ENCODE assay signal across 11 cellular contexts in genomic region chr6:341914-342831, GRCh38. TPM values are rescaled to one million over a fixed set of nuclear protein-coding genes. Genes with fewer than 3 reads are reported as not detected.
DNase-seq lines count a peak whose midpoint lies in the region; ATAC-seq and TF ChIP-seq lines count a peak whose summit lies in the region.
"Had no signal": no experiment of that assay in that cellular context is flagged by ENCODE, and none has a peak within 500 bp of the region (broad histone marks: within the 10 kb centered on the region; RNA-seq: fewer than 3 reads in every experiment).

No MANE protein-coding gene starts in this region.

- H3K36me3 ChIP-seq in SJSA1 (no peaks in the 10 kb centered on the region), upper lobe of right lung (no peaks in the 10 kb centered on the region), PC-9 (ENCODE audit: low read depth) (no peaks in the 10 kb centered on the region), Caco-2 (ENCODE audit: control insufficient read depth, insufficient read depth, low read length) (no peaks in the 10 kb centered on the region)

- no peaks in the 10 kb centered on the region for H3K9me3 Mint-ChIP-seq in Caco-2 (ENCODE audit: unreplicated experiment)

- no peaks in the 10 kb centered on the region for H3K36me3 Mint-ChIP-seq in Caco-2 (ENCODE audit: insufficient read depth, unreplicated experiment)

- H4K20me1 ChIP-seq in PC-9 (ENCODE audit: insufficient read depth), result no peaks in the 10 kb centered on the region; the same call in 1 of the 2 replicates

- DNase-seq in left ventricle myocardium superior (peak; percentile 26), left cardiac atrium (no peak), SJSA1 (ENCODE audit: low read depth in 1 of 2, low spot score in 2 of 2) (peak in 1 of 2 experiments; percentile 80), upper lobe of right lung (peak; percentile 67), PC-9 (no peak), Caco-2 (no peak)
- no peak for DNase-seq in activated naive CD4-positive, alpha-beta T cell treated with anti-CD3 and anti-CD28 coated beads, Interleukin-2, amount 50 U/mL, for 16 hours
- DNase-seq: activated CD4-positive, alpha-beta T cell treated with anti-CD3 and anti-CD28 coated beads for 4 hours had no signal

- H3K4me1 Mint-ChIP-seq in Caco-2 (ENCODE audit: low read depth, unreplicated experiment), result peaks cover 6% of the 10 kb centered on the region

- no peaks in the 10 kb centered on the region for H3F3A ChIP-seq in PC-9 (ENCODE audit: insufficient read depth, low read depth)

- H3K4me3 Mint-ChIP-seq in Caco-2 (ENCODE audit: unreplicated experiment), result no peak overlapping the region

- intact Hi-C loops in left ventricle myocardium superior (cut with micrococcal nuclease), result no loop called here
- intact Hi-C loops in left cardiac atrium (cut with DNase I), result no loop called here
- intact Hi-C loops in upper lobe of right lung (cut with DNase I), result no loop called here
- intact Hi-C loops in PC-9 (cut with micrococcal nuclease; ENCODE audit: unreplicated experiment), result no loop called here
- intact Hi-C loops in Caco-2 (cut with micrococcal nuclease; ENCODE audit: unreplicated experiment), result no loop called here

- BruUV-seq in PC-9 (replicated peaks; lab: Mats Ljungman, UMichigan) (no TSS peak), Caco-2 (replicated peaks; lab: Mats Ljungman, UMichigan) (no TSS peak)

- 0 out of 2 replicates have a peak overlapping the region, but pooled peaks have one; percentile 5 for H3K27ac ChIP-seq in SJSA1
- H3K27ac ChIP-seq in upper lobe of right lung, result no peak overlapping the region
- no peak overlapping the region for H3K27ac ChIP-seq in PC-9
- H3K27ac ChIP-seq: thoracic aorta had no signal

- H3K4me2 ChIP-seq in PC-9, result no peak overlapping the region

- no peak overlapping the region for H2AFZ ChIP-seq in PC-9

- no peaks in the 10 kb centered on the region for H3K27me3 Mint-ChIP-seq in Caco-2 (ENCODE audit: insufficient read depth, unreplicated experiment)

- no peak for ATAC-seq in left ventricle myocardium superior
- no peak for ATAC-seq in left cardiac atrium
- peak; percentile 54 for ATAC-seq in HG02870 (IDR thresholded peaks at IDR 0.05; ENCODE audit: unreplicated experiment)
- ATAC-seq in upper lobe of right lung, result no peak

- H3K27ac Mint-ChIP-seq in Caco-2 (ENCODE audit: unreplicated experiment), result no peak overlapping the region

- H3K4me3 ChIP-seq in SJSA1 (no peak overlapping the region), upper lobe of right lung (no peak overlapping the region), PC-9 (no peak overlapping the region), Caco-2 (ENCODE audit: low read depth, low read length) (no peak overlapping the region)
- H3K4me3 ChIP-seq: thoracic aorta had no signal

- no peaks in the 10 kb centered on the region for H3K79me2 ChIP-seq in PC-9 (ENCODE audit: low read depth)

- no peaks in the 10 kb centered on the region for H3K9me3 ChIP-seq in SJSA1 (replicated peaks)
- H3K9me3 ChIP-seq in upper lobe of right lung, result no peaks in the 10 kb centered on the region
- H3K9me3 ChIP-seq in PC-9 (ENCODE audit: insufficient read depth, low read depth), result no peaks in the 10 kb centered on the region
- H3K9me3 ChIP-seq in Caco-2, result no peaks in the 10 kb centered on the region
- H3K9me3 ChIP-seq: thoracic aorta had no signal

- CTCF ChIA-PET in PC-9 (lab: Charles Lee) (no interaction called here), Caco-2 (lab: Charles Lee) (no interaction called here)

- POLR2A ChIA-PET in PC-9 (lab: Charles Lee; ENCODE audit: unreplicated experiment) (no interaction called here), Caco-2 (lab: Charles Lee) (interaction anchor here (0.6 kb wide), 1 partner anchor 10 kb away, joined by 3 read pairs; no protein-coding TSS in a partner anchor)

- no peak for TF ChIP-seq CTCF in upper lobe of right lung (IDR thresholded peaks at IDR 0.05)
- no peak for TF ChIP-seq CTCF in PC-9 (conservative IDR thresholded peaks at IDR 0.05)
- TF ChIP-seq CTCF in Caco-2 (IDR thresholded peaks at IDR 0.05; ENCODE audit: insufficient read depth in 1 of 2, low read depth in 1 of 2, low read length in 1 of 2, severe bottlenecking in 1 of 2, unreplicated experiment in 1 of 2), result no peak

- no peaks in the 10 kb centered on the region; the same call in 1 of the 2 replicates for H3K27me3 ChIP-seq in SJSA1 (replicated peaks)
- no peaks in the 10 kb centered on the region for H3K27me3 ChIP-seq in upper lobe of right lung
- peaks cover 80% of the 10 kb centered on the region for H3K27me3 ChIP-seq in PC-9 (ENCODE audit: insufficient read depth, low read depth)
- no peaks in the 10 kb centered on the region for H3K27me3 ChIP-seq in Caco-2 (replicated peaks; ENCODE audit: control insufficient read depth, insufficient read depth, low read length)

- H3K4me1 ChIP-seq in SJSA1 (replicated peaks) (peaks cover 46% of the 10 kb centered on the region), upper lobe of right lung (peaks cover 7% of the 10 kb centered on the region), PC-9 (replicated peaks; ENCODE audit: insufficient read depth) (no peaks in the 10 kb centered on the region), Caco-2 (peaks cover 4% of the 10 kb centered on the region; the same call in 1 of the 2 replicates)

- H3K9me2 ChIP-seq in PC-9 (ENCODE audit: insufficient read depth), result no peaks in the 10 kb centered on the region

RNA-seq across cellular contexts. Expression of gene IRF4, which starts 49.4 kb away (rescaled TPM):
- total RNA-seq in left ventricle myocardium superior (0.32 TPM), left cardiac atrium (1 to 10 TPM in 1 of 2 donors, under 1 TPM in 1; 0.65 to 1.6 TPM), upper lobe of right lung (3.7 TPM), PC-9 (2021) (not detected in 2 replicates), Caco-2 (2022) (not detected in 2 replicates)
- 0.56 and 0.76 TPM in 2 replicates for total RNA-seq in SJSA1 (2014; rRNA removed; shearing (Covaris generic))
- total RNA-seq: LHCN-M2 had no signal

RNA-seq across cellular contexts. Expression of gene DUSP22, which starts 49.9 kb away (rescaled TPM):
- 50.4 TPM for total RNA-seq in left ventricle myocardium superior
- 10 to 100 TPM; 53.9 to 57.4 TPM for total RNA-seq in left cardiac atrium
- 13.2 and 17.8 TPM in 2 replicates for total RNA-seq in SJSA1 (2014; rRNA removed; shearing (Covaris generic))
- total RNA-seq in upper lobe of right lung, result 61.2 TPM
- total RNA-seq in PC-9 (2021), result 23.7 and 25.5 TPM in 2 replicates
- 17.5 and 18.6 TPM in 2 replicates for total RNA-seq in Caco-2 (2022)

Comparison
In these comparisons a context has a peak if more than half of its experiments do, and no peak if none do; other contexts are left out.
1. DNase-seq: peak in left ventricle myocardium superior (single experiment) and upper lobe of right lung (single experiment); none in left cardiac atrium (single experiment), PC-9 (0 of 2), activated naive CD4-positive, alpha-beta T cell treated with anti-CD3 and anti-CD28 coated beads, Interleukin-2, amount 50 U/mL, for 16 hours (single experiment) and Caco-2 (0 of 2).